24 cellular contexts compared by ENCODE assay signal in the genomic region with DNA sequence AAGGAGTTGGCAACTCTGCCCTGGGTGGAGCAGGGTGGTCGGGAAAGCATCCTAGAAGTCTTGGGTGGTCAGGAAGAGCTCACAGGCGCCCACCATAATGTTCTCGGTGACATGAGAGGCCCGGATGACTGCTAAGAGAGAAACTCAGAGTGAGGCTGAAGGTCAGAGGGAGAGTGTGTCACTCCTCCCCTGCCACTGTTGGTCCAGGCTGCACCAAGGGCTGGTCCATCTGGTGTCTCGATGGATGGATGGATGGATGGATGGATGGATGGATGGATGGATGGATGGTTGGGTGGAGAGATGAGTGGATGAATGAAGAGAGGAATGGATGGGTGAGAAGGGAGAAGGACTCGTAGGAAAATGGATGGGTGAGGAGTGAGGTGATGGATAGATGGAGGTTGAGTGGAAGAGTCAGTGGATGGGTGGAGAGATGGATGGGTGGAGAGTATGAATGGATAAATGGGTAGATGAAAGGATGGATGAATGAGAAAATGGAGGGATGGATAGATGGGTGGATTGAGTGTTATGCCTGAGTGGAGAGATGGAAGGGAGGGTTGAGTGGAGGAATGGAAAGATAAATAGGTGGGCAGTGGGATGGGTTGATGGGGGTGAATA. TPM values are rescaled to one million over a fixed set of nuclear protein-coding genes. Genes with fewer than 3 reads are reported as not detected.
DNase-seq lines count a peak whose midpoint lies in the region; ATAC-seq, FAIRE-seq and TF ChIP-seq lines count a peak whose summit lies in the region.
"Had no signal": no experiment of that assay in that cellular context is flagged by ENCODE, and none has a peak within 500 bp of the region (broad histone marks: within the 10 kb centered on the region; RNA-seq: fewer than 3 reads in every experiment).

No MANE protein-coding gene starts in this region.

- H3K4me3 Mint-ChIP-seq in T-helper 1 cell treated with Interleukin-12 subunit alpha and Interleukin-12 subunit beta and Interleukin-4 antibody, amounts not matched to agents 30 μg/mL and 1 μg/mL, for 36 hours = no peak overlapping the region
- H3K4me3 Mint-ChIP-seq in H9 (no peak overlapping the region), nephron (no peak overlapping the region)
- H3K4me3 Mint-ChIP-seq: CD4-positive, alpha-beta T cell; HFFc6 had no signal

- H2BK5ac ChIP-seq in H9 (ENCODE audit: insufficient read length, low read length) = no peak overlapping the region

- no peaks in the 10 kb centered on the region for H3K79me1 ChIP-seq in H9 (ENCODE audit: insufficient read depth, low read depth, low read length, poor library complexity, severe bottlenecking)

- no peaks in the 10 kb centered on the region for H3F3A ChIP-seq in MM.1S (ENCODE audit: insufficient read depth, low read length)

- H3K9me2 ChIP-seq in MM.1S (replicated peaks; ENCODE audit: insufficient read depth, low read length) = no peaks in the 10 kb centered on the region

- TF ChIP-seq CTCF in H9 (conservative IDR thresholded peaks at IDR 0.05) (no peak), K562 (IDR thresholded peaks at IDR 0.05 in 2 of 3, conservative IDR thresholded peaks at IDR 0.05 in 1 of 3; ENCODE audit: insufficient read depth in 2 of 3, low read depth in 1 of 3, low read length in 3 of 3) (no peak), nephron (IDR thresholded peaks at IDR 0.05; ENCODE audit: unreplicated experiment in 3 of 3) (no peak), MM.1S (IDR thresholded peaks at IDR 0.05; ENCODE audit: low read length) (no peak)

- H2BK15ac ChIP-seq in H9 (ENCODE audit: low read depth, low read length) = no peak overlapping the region

- H3K79me2 ChIP-seq in H9 (ENCODE audit: insufficient read depth, low read length) = no peaks in the 10 kb centered on the region
- H3K79me2 ChIP-seq in K562 (ENCODE audit: control insufficient read depth, insufficient read depth, low read length) = no peaks in the 10 kb centered on the region
- H3K79me2 ChIP-seq in MM.1S (ENCODE audit: low read length) = no peaks in the 10 kb centered on the region

- no peaks in the 10 kb centered on the region for H3K9me3 ChIP-seq in H9 (ENCODE audit: control insufficient read depth, low read depth, low read length)
- no peaks in the 10 kb centered on the region for H3K9me3 ChIP-seq in K562 (replicated peaks; ENCODE audit: control insufficient read depth, insufficient read depth, low read depth, low read length)
- no peaks in the 10 kb centered on the region for H3K9me3 ChIP-seq in MM.1S (replicated peaks; ENCODE audit: insufficient read depth, low read length)
- H3K9me3 ChIP-seq: A549 had no signal

- no peak for TF ChIP-seq EP300 in K562 (IDR thresholded peaks at IDR 0.05; ENCODE audit: low read length)

- no peak overlapping the region for H3T11ph ChIP-seq in H9 (ENCODE audit: low read length)

- no peak overlapping the region for H2AK5ac ChIP-seq in H9 (ENCODE audit: insufficient read length, low read length)

- peak overlapping the region; percentile 12 for H3K27ac Mint-ChIP-seq in T-helper 1 cell treated with Interleukin-12 subunit alpha and Interleukin-12 subunit beta and Interleukin-4 antibody, amounts not matched to agents 30 μg/mL and 1 μg/mL, for 36 hours
- H3K27ac Mint-ChIP-seq in H9 (no peak overlapping the region), nephron (peak overlapping the region; percentile 3 to 61 (median 19))
- no peak overlapping the region for H3K27ac Mint-ChIP-seq in activated naive CD4-positive, alpha-beta T cell treated with anti-CD3 and anti-CD28 coated beads, Interleukin-2, amount 50 U/mL, for 72 hours
- H3K27ac Mint-ChIP-seq: CD4-positive, alpha-beta T cell; HFFc6 had no signal

- no peak overlapping the region for H3K18ac ChIP-seq in H9 (ENCODE audit: insufficient read length, low read depth, low read length)

- no peak overlapping the region for H3K27ac ChIP-seq in H9 (ENCODE audit: insufficient read length, low read depth, low read length)
- no peak overlapping the region for H3K27ac ChIP-seq in K562 (ENCODE audit: extremely low read depth, low read depth, low read length)
- no peak overlapping the region for H3K27ac ChIP-seq in MM.1S (ENCODE audit: low read length)
- H3K27ac ChIP-seq: 22Rv1, A549, C4-2B, GM23248 had no signal

- H3K4me1 Mint-ChIP-seq in T-helper 1 cell treated with Interleukin-12 subunit alpha and Interleukin-12 subunit beta and Interleukin-4 antibody, amounts not matched to agents 30 μg/mL and 1 μg/mL, for 36 hours (ENCODE audit: low read depth) = peaks cover 12% of the 10 kb centered on the region
- H3K4me1 Mint-ChIP-seq in H9 (peaks cover 4% of the 10 kb centered on the region in 2 experiments), nephron (peaks cover 25% of the 10 kb centered on the region)

- peaks cover 2% of the 10 kb centered on the region for H3K36me3 Mint-ChIP-seq in T-helper 1 cell treated with Interleukin-12 subunit alpha and Interleukin-12 subunit beta and Interleukin-4 antibody, amounts not matched to agents 30 μg/mL and 1 μg/mL, for 36 hours (ENCODE audit: low read depth)
- H3K36me3 Mint-ChIP-seq in H9 (ENCODE audit: insufficient read depth in 1 of 3, low read depth in 3 of 3) (no peaks in the 10 kb centered on the region), nephron (ENCODE audit: low read depth) (no peaks in the 10 kb centered on the region)
- no peaks in the 10 kb centered on the region for H3K36me3 Mint-ChIP-seq in activated naive CD4-positive, alpha-beta T cell treated with anti-CD3 and anti-CD28 coated beads, Interleukin-2, amount 50 U/mL, for 72 hours

- no peaks in the 10 kb centered on the region for H3K9me1 ChIP-seq in K562 (ENCODE audit: control insufficient read depth, insufficient read depth, low read length)

- H4K8ac ChIP-seq in H9 (replicated peaks; ENCODE audit: insufficient read length, low read depth, low read length) = no peak overlapping the region

- H4K91ac ChIP-seq in H9 (ENCODE audit: insufficient read length, low read depth, low read length) = no peak overlapping the region

- BruUV-seq in K562 (replicated peaks; lab: Mats Ljungman, UMichigan) = no TSS peak

- no peak overlapping the region for H3K4me2 ChIP-seq in H9 (ENCODE audit: insufficient read depth, insufficient read length, low read length)
- no peak overlapping the region for H3K4me2 ChIP-seq in K562 (ENCODE audit: insufficient read depth, low read length)
- H3K4me2 ChIP-seq in MM.1S (ENCODE audit: low read depth, low read length) = no peak overlapping the region
- H3K4me2 ChIP-seq: A549 had no signal

- POLR2A ChIA-PET in K562 (lab: Yijun Ruan, JAX) = no interaction called here

- intact Hi-C loops in K562 (cut with micrococcal nuclease) = no loop called here

- H4K5ac ChIP-seq in H9 (ENCODE audit: insufficient read length, low read depth, low read length) = no peak overlapping the region

- no peak for FAIRE-seq in K562 (lab: Jason Lieb, UNC)
- FAIRE-seq: A549, D721Med, GM12892, GM18507, HTR-8/SVneo had no signal

- H3K23me2 ChIP-seq in H9 (ENCODE audit: insufficient read length, low read depth, low read length, poor library complexity, severe bottlenecking) = no peaks in the 10 kb centered on the region

- TF ChIP-seq POLR2A in K562 (conservative IDR thresholded peaks at IDR 0.05) = no peak

- peaks cover 23% of the 10 kb centered on the region for H3K27me3 Mint-ChIP-seq in T-helper 1 cell treated with Interleukin-12 subunit alpha and Interleukin-12 subunit beta and Interleukin-4 antibody, amounts not matched to agents 30 μg/mL and 1 μg/mL, for 36 hours (ENCODE audit: low read depth)
- peaks cover 9% of the 10 kb centered on the region for H3K27me3 Mint-ChIP-seq in H9 (ENCODE audit: low read depth)
- peaks cover 25% of the 10 kb centered on the region for H3K27me3 Mint-ChIP-seq in nephron (ENCODE audit: low read depth)

- 100% methylated on average over 1 of the region's 6 CpGs for WGBS in H9 (ENCODE audit: extremely low coverage, insufficient read length, low lambda C conversion rate)
- WGBS in K562 (ENCODE audit: insufficient coverage, low coverage, missing lambda C conversion rate) = 0% methylated on average over 6 of the region's 6 CpGs

- H3K56ac ChIP-seq in H9 (ENCODE audit: insufficient read length, low read depth, low read length) = no peak overlapping the region

- CTCF ChIA-PET in K562 (lab: Yijun Ruan, JAX; ENCODE audit: low intra/inter-chr PET ratio) = no interaction called here

- H3K27me3 ChIP-seq in H9 (ENCODE audit: insufficient read depth, low read length) (no peaks in the 10 kb centered on the region), K562 (ENCODE audit: control insufficient read depth in 2 of 2, insufficient read depth in 2 of 2, low read length in 2 of 2) (peaks cover 38 to 51% of the 10 kb centered on the region in 2 experiments), MM.1S (replicated peaks; ENCODE audit: insufficient read depth, low read length) (no peaks in the 10 kb centered on the region)

- H3K9ac ChIP-seq in H9 (ENCODE audit: extremely low read depth, insufficient read length, low read length) = no peak overlapping the region
- no peak overlapping the region for H3K9ac ChIP-seq in K562 (ENCODE audit: insufficient read depth in 1 of 2, low read depth in 2 of 2, low read length in 2 of 2)
- no peak overlapping the region for H3K9ac ChIP-seq in MM.1S (ENCODE audit: low read length)
- H3K9ac ChIP-seq: GM23248 had no signal

- no peak overlapping the region for H2AFZ ChIP-seq in H9 (ENCODE audit: low read length)
- no peak overlapping the region for H2AFZ ChIP-seq in K562 (ENCODE audit: low read depth, low read length)
- no peak overlapping the region for H2AFZ ChIP-seq in MM.1S (ENCODE audit: low read length)
- H2AFZ ChIP-seq: GM23248 had no signal

- ATAC-seq in K562 = no peak
- no peak for ATAC-seq in activated naive CD4-positive, alpha-beta T cell treated with anti-CD3 and anti-CD28 coated beads, Interleukin-2, amount 50 U/mL, for 72 hours
- ATAC-seq: A549 had no signal

- H3K4me1 ChIP-seq in H9 (ENCODE audit: insufficient read depth, low read length) (no peaks in the 10 kb centered on the region), K562 (replicated peaks in 1 of 2; ENCODE audit: control insufficient read depth in 2 of 2, insufficient read depth in 2 of 2, low read length in 2 of 2) (peaks cover 0 to 11% of the 10 kb centered on the region in 2 experiments; a peak in 2 of 5 replicates), MM.1S (ENCODE audit: low read length) (peaks cover 10% of the 10 kb centered on the region)
- H3K4me1 ChIP-seq: Caco-2 had no signal

- no peak overlapping the region for H3K4me3 ChIP-seq in K562
- H3K4me3 ChIP-seq in MM.1S (ENCODE audit: low read length) = no peak overlapping the region
- H3K4me3 ChIP-seq: A549, GM23248 had no signal

- no peak overlapping the region for H2BK12ac ChIP-seq in H9 (ENCODE audit: insufficient read length, low read depth, low read length)

- H4K20me1 ChIP-seq in H9 (ENCODE audit: control insufficient read depth, insufficient read depth, insufficient read length) (no peaks in the 10 kb centered on the region), K562 (replicated peaks; ENCODE audit: control insufficient read depth, insufficient read depth, low read length) (peaks cover 16% of the 10 kb centered on the region; the same call in 1 of the 2 replicates), MM.1S (ENCODE audit: insufficient read depth, low read length) (no peaks in the 10 kb centered on the region)

- H3K23ac ChIP-seq in H9 (ENCODE audit: insufficient read length, low read depth, low read length) = no peak overlapping the region

- DNase-seq in T-helper 1 cell (no peak), H9 (no peak), K562 (ENCODE audit: extremely low read depth in 1 of 4, low spot score in 3 of 4) (no peak), MM.1S (no peak), T1000 (lab: John Stamatoyannopoulos, UW) (no peak)
- DNase-seq in activated naive CD4-positive, alpha-beta T cell treated with anti-CD3 and anti-CD28 coated beads, Interleukin-2, amount 50 U/mL, for 72 hours (ENCODE audit: low spot score in 2 of 2) = no peak
- DNase-seq: AML-193; Caco-2; CD4-positive, alpha-beta T cell; GDM1; GM23248; HCEC 1CT; HFFc6 had no signal

- H3K9me3 Mint-ChIP-seq in T-helper 1 cell treated with Interleukin-12 subunit alpha and Interleukin-12 subunit beta and Interleukin-4 antibody, amounts not matched to agents 30 μg/mL and 1 μg/mL, for 36 hours = peaks cover 4% of the 10 kb centered on the region
- no peaks in the 10 kb centered on the region for H3K9me3 Mint-ChIP-seq in H9
- H3K9me3 Mint-ChIP-seq in nephron = no peaks in the 10 kb centered on the region
- H3K9me3 Mint-ChIP-seq in activated naive CD4-positive, alpha-beta T cell treated with anti-CD3 and anti-CD28 coated beads, Interleukin-2, amount 50 U/mL, for 72 hours = no peaks in the 10 kb centered on the region
- H3K9me3 Mint-ChIP-seq: CD4-positive, alpha-beta T cell had no signal

- TF ChIP-seq RAD21 in K562 (CRISPR knock-in tag; conservative IDR thresholded peaks at IDR 0.05 in 1 of 2, IDR thresholded peaks at IDR 0.05 in 1 of 2) = no peak

- in situ Hi-C loops in K562 (cut with MboI) = no loop called here

- no peak overlapping the region for H2BK20ac ChIP-seq in H9 (ENCODE audit: low read depth, low read length, poor library complexity, severe bottlenecking)

- H3K36me3 ChIP-seq in K562 (ENCODE audit: control insufficient read depth, insufficient read depth, low read length) (no peaks in the 10 kb centered on the region), MM.1S (replicated peaks; ENCODE audit: insufficient read depth, low read length) (no peaks in the 10 kb centered on the region)

- peak overlapping the region; percentile 53; the same call in 1 of the 2 replicates for H3K14ac ChIP-seq in H9 (ENCODE audit: insufficient read depth, low read length)

- no peak overlapping the region for H3K4ac ChIP-seq in H9 (ENCODE audit: low read depth, low read length)

- H2BK120ac ChIP-seq in H9 (ENCODE audit: low read depth, low read length, poor library complexity, severe bottlenecking) = no peak overlapping the region

RNA-seq across cellular contexts. Expression of gene BEAN1, which starts 42.9 kb away (rescaled TPM):
- total RNA-seq in H9 (2021) (0.24 TPM in 1 of 2 replicates, not detected in the other), K562 (2014; rRNA removed) (not detected in 2 replicates), K562 (2014; rRNA removed; fragmentation: Illumina TruSeq; extraction: Trizol) (not detected in 2 replicates), K562 (2015; rRNA removed; fragmentation: Illumina TruSeq; extraction: Trizol) (not detected in 2 replicates), K562 (2021) (not detected in 2 replicates)
- not detected in 2 replicates for total RNA-seq in K562 (2011; cell fraction: chromatin; rRNA removed; ENCODE audit: low replicate concordance)
- not detected in 2 replicates for total RNA-seq in K562 (2011; cell fraction: nucleolus; rRNA removed)
- total RNA-seq in K562 (2011; cell fraction: nucleoplasm; rRNA removed) = not detected in 2 replicates
- polyA plus RNA-seq in K562 (2011; rRNA removed) (not detected in 2 replicates), K562 (2014; fragmentation: Illumina TruSeq; extraction: Trizol) (not detected in 2 replicates), K562 (2014; fragmentation: Nextera tagmentation; extraction: Ambion mirVana) (not detected), K562 (2014; rRNA removed) (not detected in 2 replicates)
- not detected in 2 replicates for polyA plus RNA-seq in K562 (2011; cell fraction: cytosol; rRNA removed)
- polyA plus RNA-seq in K562 (2011; cell fraction: nucleus; rRNA removed) = not detected in 2 replicates
- 0.11 TPM in 1 of 2 replicates, not detected in the other for polyA plus RNA-seq in K562 (2012)
- not detected in 2 replicates for polyA minus RNA-seq in K562 (2011; rRNA and poly(A)+ RNA removed)
- polyA minus RNA-seq in K562 (2011; cell fraction: cytosol; rRNA and poly(A)+ RNA removed) = not detected in 2 replicates
- not detected in 2 replicates for polyA minus RNA-seq in K562 (2011; cell fraction: nucleus; rRNA and poly(A)+ RNA removed)
- not detected for total RNA-seq in activated naive CD4-positive, alpha-beta T cell treated with anti-CD3 and anti-CD28 coated beads, Interleukin-2, amount 50 U/mL, for 72 hours
- total RNA-seq: Caco-2; CD4-positive, alpha-beta T cell; Daoy; HFFc6 had no signal
- polyA plus RNA-seq: BJ had no signal

Comparison
In these comparisons a context has a peak if more than half of its experiments do, and no peak if none do; other contexts are left out.
1. H3K27ac Mint-ChIP-seq: peak in T-helper 1 cell treated with Interleukin-12 subunit alpha and Interleukin-12 subunit beta and Interleukin-4 antibody, amounts not matched to agents 30 μg/mL and 1 μg/mL, for 36 hours (single experiment) and nephron (3 of 3); none in H9 (0 of 3) and activated naive CD4-positive, alpha-beta T cell treated with anti-CD3 and anti-CD28 coated beads, Interleukin-2, amount 50 U/mL, for 72 hours (0 of 2).